ENCODE assay signal across 8 cellular contexts in the genomic region with DNA sequence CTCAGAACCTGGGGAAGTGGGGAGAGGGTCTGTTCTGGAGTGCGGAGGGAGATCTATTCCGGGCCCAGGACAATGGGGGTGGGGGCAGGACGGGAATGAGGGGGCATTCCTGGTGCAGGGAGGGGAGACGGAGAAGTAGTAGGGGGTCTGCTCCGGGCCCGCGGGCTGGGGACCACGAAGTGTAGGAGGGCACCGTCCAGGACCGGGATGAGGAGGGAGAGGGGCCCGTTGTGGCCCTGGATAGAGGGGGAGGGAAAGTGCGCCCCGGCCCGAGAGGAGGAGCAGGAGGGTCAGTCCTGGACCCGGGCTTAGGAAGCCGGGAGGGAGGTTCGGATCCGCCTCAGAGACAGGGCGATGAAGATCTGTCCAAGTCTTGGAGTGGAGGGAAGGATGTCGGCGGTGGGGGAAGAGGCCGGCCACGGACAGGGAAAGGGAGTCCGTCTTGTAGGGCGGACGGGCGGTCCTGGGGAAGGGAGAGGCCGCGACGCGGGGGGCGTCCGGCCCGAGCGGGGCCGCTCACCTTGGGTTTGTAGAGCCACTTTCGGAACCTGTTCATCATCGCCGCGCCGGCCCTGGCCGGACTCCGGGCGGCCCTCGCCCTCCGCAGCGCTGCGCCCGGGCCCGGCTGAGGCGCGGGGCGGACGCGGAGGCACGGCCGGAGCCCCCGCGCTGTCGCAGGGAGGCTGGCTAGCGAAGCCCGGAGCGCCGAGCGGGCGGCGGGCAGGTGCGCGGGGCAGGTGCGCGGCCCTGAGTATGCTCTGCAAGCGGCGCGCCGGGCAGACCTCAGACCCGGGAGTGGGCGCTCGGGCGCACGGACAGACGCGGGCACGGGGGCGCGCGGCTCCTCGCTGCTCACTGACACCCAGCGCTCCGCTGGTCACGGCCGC. TPM values are rescaled to one million over a fixed set of nuclear protein-coding genes. Genes with fewer than 3 reads are reported as not detected.
A peak's percentile ranks its signal among the peaks of the same experiment; 100 is the strongest.
DNase-seq lines count a peak whose midpoint lies in the region; ATAC-seq, FAIRE-seq and TF ChIP-seq lines count a peak whose summit lies in the region.

A gene (minus strand): TSS at position 881 of the 887 bp plus-strand sequence. CDS start 322 bp downstream, at position 559.

- H3K4me3 ChIP-seq in gastroesophageal sphincter = peak within 1 kb of the TSS; percentile 48 to 66

- H3K27me3 Mint-ChIP-seq in activated B cell treated with CpG ODN at 0.5 μM for 24 hours = peaks cover 25% of the 10 kb centered on the region

- no peak for FAIRE-seq in GM12891 (lab: Jason Lieb, UNC)

- peak; percentile 42 for DNase-seq in GM12891 (ENCODE audit: insufficient read length, low spot score)
- no peak for DNase-seq in activated B cell treated with CpG ODN at 0.5 μM for 24 hours
- no peak for DNase-seq in pulmonary artery endothelial cell (ENCODE audit: low read depth, low spot score)
- DNase-seq in Kasumi-1 (lab: John Stamatoyannopoulos, UW) = no peak

- H3K27ac ChIP-seq in gastroesophageal sphincter = peak within 1 kb of the TSS in 3 of 4 donors; percentile 35 to 71 (median 58)

- peaks cover 62% of the 10 kb centered on the region for H3K27me3 ChIP-seq in gastroesophageal sphincter

- H3K4me3 Mint-ChIP-seq in activated B cell treated with CpG ODN at 0.5 μM for 24 hours = peak within 1 kb of the TSS; percentile 91

- WGBS in gastroesophageal sphincter (ENCODE audit: low coverage in 1 of 2), 2 donors = 0% methylated on average over 8 of the region's 91 CpGs; no CpG with 5 or more reads in 1 of the 2 donors

- H3K4me1 ChIP-seq in gastroesophageal sphincter = peaks cover 0 to 54% (median 29%) of the 10 kb centered on the region in 3 donors

- no peak for TF ChIP-seq POLR2A in GM12891 (IDR thresholded peaks at IDR 0.05; ENCODE audit: low read depth, low read length)
- TF ChIP-seq POLR2A in gastroesophageal sphincter (IDR thresholded peaks at IDR 0.05) = peak; percentile 32 to 33
- no peak for TF ChIP-seq POLR2A in GM18505 (IDR thresholded peaks at IDR 0.05; ENCODE audit: borderline replicate concordance, extremely low read depth, insufficient read depth, insufficient read length)

- H3K36me3 ChIP-seq in gastroesophageal sphincter = no peaks in the 10 kb centered on the region

- POLR2A ChIA-PET in activated B cell treated with CpG ODN at 0.5 μM for 24 hours (lab: Charles Lee) = interaction anchor here (1.0 to 1.9 kb wide), 3 partner anchors 50 to 176 kb away, joined by 3 to 8 read pairs (median 5); a partner anchor contains a TSS

- H3K9me3 Mint-ChIP-seq in activated B cell treated with CpG ODN at 0.5 μM for 24 hours = no peaks in the 10 kb centered on the region

- peaks cover 48% of the 10 kb centered on the region for H3K4me1 Mint-ChIP-seq in activated B cell treated with CpG ODN at 0.5 μM for 24 hours

- TF ChIP-seq EP300 in gastroesophageal sphincter (IDR thresholded peaks at IDR 0.05) = no peak

- CTCF ChIA-PET in activated B cell treated with CpG ODN at 0.5 μM for 24 hours (lab: Charles Lee) = interaction anchor here (1.2 kb wide), 1 partner anchor 198 kb away, joined by 5 read pairs; no protein-coding TSS in a partner anchor

- H3K36me3 Mint-ChIP-seq in activated B cell treated with CpG ODN at 0.5 μM for 24 hours (ENCODE audit: low read depth) = no peaks in the 10 kb centered on the region

- H3K27ac Mint-ChIP-seq in activated B cell treated with CpG ODN at 0.5 μM for 24 hours = peak within 1 kb of the TSS; percentile 90

- ATAC-seq in HG03159 (IDR thresholded peaks at IDR 0.05; ENCODE audit: unreplicated experiment) (peak; percentile 8), activated B cell treated with CpG ODN at 0.5 μM for 24 hours (ENCODE audit: low read depth) (no peak), gastroesophageal sphincter (peak; percentile 14), GM21786 (IDR thresholded peaks at IDR 0.05; ENCODE audit: unreplicated experiment) (no peak), GM18505 (IDR thresholded peaks at IDR 0.05; ENCODE audit: unreplicated experiment) (no peak)

- TF ChIP-seq CTCF in activated B cell treated with CpG ODN at 0.5 μM for 24 hours (IDR thresholded peaks at IDR 0.05) (no peak), gastroesophageal sphincter (IDR thresholded peaks at IDR 0.05) (no peak)

- intact Hi-C loops in activated B cell treated with CpG ODN at 0.5 μM for 24 hours (cut with micrococcal nuclease) = loop anchor here (1.0 to 10.0 kb wide), 9 partner anchors 23 to 517 kb away; a partner anchor contains a TSS

- no peaks in the 10 kb centered on the region for H3K9me3 ChIP-seq in gastroesophageal sphincter

TF ChIP-seq in GM12891, 5 proteins besides CTCF, POLR2A, EP300 and RAD21:
- TF ChIP-seq TAF1 (IDR thresholded peaks at IDR 0.05; ENCODE audit: low read depth, low read length) (no peak), POLR2AphosphoS5 (IDR thresholded peaks at IDR 0.05; ENCODE audit: low read depth, low read length) (no peak)
TF ChIP-seq in GM12891: peak in this region for 0.

RNA-seq across cellular contexts. Expression of the gene that starts here (rescaled TPM):
- 0.36 TPM for polyA plus RNA-seq in GM12891 (2012; ENCODE audit: low read depth, missing spikeins)
- total RNA-seq in activated B cell treated with CpG ODN at 0.5 μM for 24 hours = 5.9 and 6.1 TPM in 2 replicates
- total RNA-seq in gastroesophageal sphincter = 10 to 100 TPM in 2 of 4 donors, 1 to 10 TPM in 2; 4.4 to 12.0 (median 8.2) TPM
- 10.8 and 12.3 TPM in 2 replicates for total RNA-seq in pulmonary artery endothelial cell

Comparison
In these comparisons a context has a peak if more than half of its experiments do, and no peak if none do; other contexts are left out.
1. POLR2A ChIP-seq: peak in gastroesophageal sphincter (2 of 2); none in GM12891 (single experiment) and GM18505 (single experiment).
2. ATAC-seq: peak in HG03159 (single experiment) and gastroesophageal sphincter (single experiment); none in activated B cell treated with CpG ODN at 0.5 μM for 24 hours (single experiment), GM21786 (single experiment) and GM18505 (single experiment).